Comparison of ENCODE assay signal across 13 cellular contexts in genomic region chr20:4297141-4297826, GRCh38. TPM values are rescaled to one million over a fixed set of nuclear protein-coding genes. Genes with fewer than 3 reads are reported as not detected.
DNase-seq lines count a peak whose midpoint lies in the region; ATAC-seq and TF ChIP-seq lines count a peak whose summit lies in the region.
"Had no signal": no experiment of that assay in that cellular context is flagged by ENCODE, and none has a peak within 500 bp of the region (broad histone marks: within the 10 kb centered on the region; RNA-seq: fewer than 3 reads in every experiment).

No MANE protein-coding gene starts in this region.

- in situ Hi-C loops in KBM-7 (cut with MboI; ENCODE audit: low pct_unique_long_range_greater_than_20kb, low sequenced_read_pairs), result no loop called here

- no peak overlapping the region for H2BK5ac ChIP-seq in H9 (ENCODE audit: insufficient read length, low read length)

- H2AFZ ChIP-seq in parathyroid adenoma (no peak overlapping the region), H9 (ENCODE audit: low read length) (no peak overlapping the region)

- no peak overlapping the region for H3K14ac ChIP-seq in H9 (ENCODE audit: insufficient read depth, low read length)

- no peaks in the 10 kb centered on the region for H3K23me2 ChIP-seq in H9 (ENCODE audit: insufficient read length, low read depth, low read length, poor library complexity, severe bottlenecking)

- H3K18ac ChIP-seq in H9 (ENCODE audit: insufficient read length, low read depth, low read length), result no peak overlapping the region

- DNase-seq in AG10803 (ENCODE audit: low read depth) (peak; percentile 94), M059J (ENCODE audit: low read depth) (peak; percentile 46), fibroblast of mammary gland (ENCODE audit: low read depth) (peak; percentile 61), H9 (no peak), KBM-7 (no peak), kidney tubule cell (ENCODE audit: low spot score) (no peak)
- DNase-seq: activated T-cell treated with anti-CD3 and anti-CD28 coated beads, Interleukin-2, amount 50 U/mL, for 1 hour; foreskin melanocyte had no signal

- H3K27me3 ChIP-seq in parathyroid adenoma (ENCODE audit: control insufficient read depth, insufficient read depth, low read length) (no peaks in the 10 kb centered on the region), H9 (ENCODE audit: insufficient read depth, low read length) (no peaks in the 10 kb centered on the region)

- no peak overlapping the region for H2BK120ac ChIP-seq in H9 (ENCODE audit: low read depth, low read length, poor library complexity, severe bottlenecking)

- H2AK5ac ChIP-seq in H9 (ENCODE audit: insufficient read length, low read length), result no peak overlapping the region

- no peak overlapping the region for H4K8ac ChIP-seq in H9 (replicated peaks; ENCODE audit: insufficient read length, low read depth, low read length)

- no peak for TF ChIP-seq CTCF in AG10803 (conservative IDR thresholded peaks at IDR 0.05; ENCODE audit: low read length)
- no peak for TF ChIP-seq CTCF in fibroblast of mammary gland (conservative IDR thresholded peaks at IDR 0.05; ENCODE audit: control insufficient read depth, insufficient read depth, low read depth, low read length)
- TF ChIP-seq CTCF in parathyroid adenoma (IDR thresholded peaks at IDR 0.05), result no peak
- TF ChIP-seq CTCF in H9 (conservative IDR thresholded peaks at IDR 0.05), result no peak

- H3K4me1 ChIP-seq in parathyroid adenoma (no peaks in the 10 kb centered on the region), H9 (ENCODE audit: insufficient read depth, low read length) (no peaks in the 10 kb centered on the region)

- no peak overlapping the region for H3K23ac ChIP-seq in H9 (ENCODE audit: insufficient read length, low read depth, low read length)

- no peak overlapping the region for H3K4ac ChIP-seq in H9 (ENCODE audit: low read depth, low read length)

- no peaks in the 10 kb centered on the region for H3K36me3 Mint-ChIP-seq in H9 (ENCODE audit: insufficient read depth in 1 of 3, low read depth in 3 of 3)
- H3K36me3 Mint-ChIP-seq: mesothelial cell of epicardium had no signal

- no peak for ATAC-seq in HG03097 (IDR thresholded peaks at IDR 0.05; ENCODE audit: low FRiP score, unreplicated experiment)
- ATAC-seq: Panc1 had no signal

- no peaks in the 10 kb centered on the region for H3K9me3 ChIP-seq in parathyroid adenoma (ENCODE audit: control insufficient read depth, low read length)
- H3K9me3 ChIP-seq in H9 (ENCODE audit: control insufficient read depth, low read depth, low read length), result no peaks in the 10 kb centered on the region

- no peak overlapping the region for H4K91ac ChIP-seq in H9 (ENCODE audit: insufficient read length, low read depth, low read length)

- WGBS in H9 (ENCODE audit: extremely low coverage, insufficient read length, low lambda C conversion rate), result no CpG with 5 or more reads among the region's 15 CpGs

- no peaks in the 10 kb centered on the region for H3K79me2 ChIP-seq in parathyroid adenoma
- H3K79me2 ChIP-seq in H9 (ENCODE audit: insufficient read depth, low read length), result no peaks in the 10 kb centered on the region

- no peaks in the 10 kb centered on the region for H4K20me1 ChIP-seq in H9 (ENCODE audit: control insufficient read depth, insufficient read depth, insufficient read length)

- no peak overlapping the region for H2BK12ac ChIP-seq in H9 (ENCODE audit: insufficient read length, low read depth, low read length)

- no peak overlapping the region for H2BK15ac ChIP-seq in H9 (ENCODE audit: low read depth, low read length)

- H3K4me3 ChIP-seq in AG10803 (ENCODE audit: low read length) (peak overlapping the region; percentile 29), fibroblast of mammary gland (ENCODE audit: control insufficient read depth, low read depth, low read length) (no peak overlapping the region), parathyroid adenoma (ENCODE audit: low read depth, low read length) (no peak overlapping the region)

- peaks cover 0 to 4% of the 10 kb centered on the region in 2 experiments; a peak in 2 of 4 replicates for H3K4me1 Mint-ChIP-seq in H9
- H3K4me1 Mint-ChIP-seq: mesothelial cell of epicardium had no signal

- H3K4me3 Mint-ChIP-seq in H9, result no peak overlapping the region
- H3K4me3 Mint-ChIP-seq: mesothelial cell of epicardium had no signal

- H3K9me3 Mint-ChIP-seq in H9, result no peaks in the 10 kb centered on the region; a peak in 1 of 5 replicates

- H3K27ac ChIP-seq in parathyroid adenoma (peak overlapping the region; percentile 20), H9 (ENCODE audit: insufficient read length, low read depth, low read length) (no peak overlapping the region)
- H3K27ac ChIP-seq: C4-2B had no signal

- H2BK20ac ChIP-seq in H9 (ENCODE audit: low read depth, low read length, poor library complexity, severe bottlenecking), result no peak overlapping the region

- H3K27me3 Mint-ChIP-seq in H9 (ENCODE audit: low read depth), result peaks cover 13% of the 10 kb centered on the region

- H3K4me2 ChIP-seq in parathyroid adenoma (ENCODE audit: low read length) (no peak overlapping the region), H9 (ENCODE audit: insufficient read depth, insufficient read length, low read length) (no peak overlapping the region)

- no peak overlapping the region for H3T11ph ChIP-seq in H9 (ENCODE audit: low read length)

- H3K27ac Mint-ChIP-seq in H9, result no peak overlapping the region
- H3K27ac Mint-ChIP-seq: mesothelial cell of epicardium had no signal

- H3K79me1 ChIP-seq in H9 (ENCODE audit: insufficient read depth, low read depth, low read length, poor library complexity, severe bottlenecking), result no peaks in the 10 kb centered on the region

- no peaks in the 10 kb centered on the region for H3K36me3 ChIP-seq in parathyroid adenoma (ENCODE audit: control insufficient read depth, insufficient read depth, low read length)

- no peak overlapping the region for H4K5ac ChIP-seq in H9 (ENCODE audit: insufficient read length, low read depth, low read length)

- H3K56ac ChIP-seq in H9 (ENCODE audit: insufficient read length, low read depth, low read length), result no peak overlapping the region

- H3K9ac ChIP-seq in parathyroid adenoma (no peak overlapping the region), H9 (ENCODE audit: extremely low read depth, insufficient read length, low read length) (no peak overlapping the region)

RNA-seq across cellular contexts. Expression of gene ADRA1D, which starts 48.2 kb away (rescaled TPM):
- total RNA-seq in M059J (2014; rRNA removed; shearing (Covaris generic)), result 0.39 and 4.3 TPM in 2 replicates
- 0.50 and 0.86 TPM in 2 replicates for total RNA-seq in H9 (2021)
- total RNA-seq: mesothelial cell of epicardium had no signal

Comparison
In these comparisons a context has a peak if more than half of its experiments do, and no peak if none do; other contexts are left out.
1. DNase-seq: peak in AG10803 (single experiment), M059J (single experiment) and fibroblast of mammary gland (single experiment); none in H9 (single experiment), KBM-7 (single experiment) and kidney tubule cell (single experiment).